Comparison of ENCODE assay signal across 8 cellular contexts in genomic region chr21:31580866-31581276, GRCh38.
A peak's percentile ranks its signal among the peaks of the same experiment; 100 is the strongest.
DNase-seq lines count a peak whose midpoint lies in the region; ATAC-seq and TF ChIP-seq lines count a peak whose summit lies in the region.

No MANE protein-coding gene starts in this region.

- H3K27ac Mint-ChIP-seq in activated CD4-positive, alpha-beta T cell treated with anti-CD3 and anti-CD28 coated beads for 36 hours: no peak overlapping the region

- intact Hi-C loops in activated CD4-positive, alpha-beta T cell treated with anti-CD3 and anti-CD28 coated beads for 36 hours (cut with DNase I, micrococcal nuclease): loop anchor here (1.0 to 2.0 kb wide), 4 partner anchors 24 to 483 kb away; no protein-coding TSS in a partner anchor
- intact Hi-C loops in lower lobe of right lung (cut with DNase I): loop anchor here (10.0 kb wide), 1 partner anchor 376 kb away; no protein-coding TSS in a partner anchor

- no peaks in the 10 kb centered on the region for H3K36me3 Mint-ChIP-seq in activated CD4-positive, alpha-beta T cell treated with anti-CD3 and anti-CD28 coated beads for 36 hours (ENCODE audit: low read depth)

- no peak overlapping the region for H3K27ac ChIP-seq in lower lobe of right lung

- CTCF ChIA-PET in activated CD4-positive, alpha-beta T cell treated with anti-CD3 and anti-CD28 coated beads for 36 hours (lab: Charles Lee): interaction anchor here (0.6 to 3.3 kb wide), 55 partner anchors 9 to 497 kb away, joined by 3 to 29 read pairs (median 4); no protein-coding TSS in a partner anchor

- no peaks in the 10 kb centered on the region for H3K36me3 ChIP-seq in lower lobe of right lung

- no peak overlapping the region for H3K4me3 ChIP-seq in choroid plexus epithelial cell (ENCODE audit: low read depth, low read length)
- H3K4me3 ChIP-seq in lower lobe of right lung: no peak overlapping the region

- H3K27me3 Mint-ChIP-seq in activated CD4-positive, alpha-beta T cell treated with anti-CD3 and anti-CD28 coated beads for 36 hours: peaks cover 3% of the 10 kb centered on the region

- H3K9me3 ChIP-seq in lower lobe of right lung: no peaks in the 10 kb centered on the region

- ATAC-seq in HG02870 (IDR thresholded peaks at IDR 0.05; ENCODE audit: unreplicated experiment): peak; percentile 54
- peak; percentile 85 for ATAC-seq in activated CD4-positive, alpha-beta T cell treated with anti-CD3 and anti-CD28 coated beads for 36 hours
- ATAC-seq in lower lobe of right lung: peak; percentile 89 to 90

- no peaks in the 10 kb centered on the region for H3K4me1 Mint-ChIP-seq in activated CD4-positive, alpha-beta T cell treated with anti-CD3 and anti-CD28 coated beads for 36 hours

- POLR2A ChIA-PET in activated CD4-positive, alpha-beta T cell treated with anti-CD3 and anti-CD28 coated beads for 36 hours (lab: Charles Lee): interaction anchor here (0.6 kb wide), 1 partner anchor 227 kb away, joined by 3 read pairs; no protein-coding TSS in a partner anchor

- DNase-seq in GM04504 (ENCODE audit: low read depth): peak; percentile 25
- peak; percentile 76 for DNase-seq in NCI-H345 treated with DMSO at 0.1 percent for 48 hours (lab: John Stamatoyannopoulos, UW; ENCODE audit: unreplicated experiment)
- DNase-seq in activated CD4-positive, alpha-beta T cell treated with anti-CD3 and anti-CD28 coated beads for 36 hours: peak; percentile 87
- DNase-seq in choroid plexus epithelial cell (ENCODE audit: low read depth): peak; percentile 83
- peak; percentile 72 for DNase-seq in lower lobe of right lung
- DNase-seq in stimulated activated CD8-positive, alpha-beta memory T cell treated with anti-CD3 and anti-CD28 coated beads, Interleukin-12 subunit alpha, Interleukin-12 subunit beta, amount 100 ng/mL, for 4 hours (ENCODE audit: low read depth): peak; percentile 45
- no peak for DNase-seq in mesenteric fat pad (ENCODE audit: low spot score)

- TF ChIP-seq CTCF in choroid plexus epithelial cell (conservative IDR thresholded peaks at IDR 0.05; ENCODE audit: low read depth, low read length): peak; percentile 95
- peak; percentile 89 for TF ChIP-seq CTCF in lower lobe of right lung (IDR thresholded peaks at IDR 0.05)

- peaks cover 2% of the 10 kb centered on the region for H3K27me3 ChIP-seq in lower lobe of right lung (ENCODE audit: low read depth)

- no peak overlapping the region for H3K4me3 Mint-ChIP-seq in activated CD4-positive, alpha-beta T cell treated with anti-CD3 and anti-CD28 coated beads for 36 hours

- no peaks in the 10 kb centered on the region for H3K4me1 ChIP-seq in lower lobe of right lung

- no peaks in the 10 kb centered on the region for H3K9me3 Mint-ChIP-seq in activated CD4-positive, alpha-beta T cell treated with anti-CD3 and anti-CD28 coated beads for 36 hours (ENCODE audit: low read depth)
